ENCODE assay signal across 19 cellular contexts in genomic region chr13:33249066-33249465, GRCh38. TPM values are rescaled to one million over a fixed set of nuclear protein-coding genes. Genes with fewer than 3 reads are reported as not detected.
A peak's percentile ranks its signal among the peaks of the same experiment; 100 is the strongest.
DNase-seq lines count a peak whose midpoint lies in the region; ATAC-seq and TF ChIP-seq lines count a peak whose summit lies in the region.
"Had no signal": no experiment of that assay in that cellular context is flagged by ENCODE, and none has a peak within 500 bp of the region (broad histone marks: within the 10 kb centered on the region; RNA-seq: fewer than 3 reads in every experiment).

No MANE protein-coding gene starts in this region.

- peaks cover 9% of the 10 kb centered on the region for H3K36me3 Mint-ChIP-seq in chondrocyte (ENCODE audit: low read depth)
- H3K36me3 Mint-ChIP-seq: natural killer cell had no signal

- no peaks in the 10 kb centered on the region for H3K36me3 ChIP-seq in WERI-Rb-1
- H3K36me3 ChIP-seq: lower lobe of right lung, vagina had no signal

- peaks cover 70% of the 10 kb centered on the region for H3K4me1 Mint-ChIP-seq in chondrocyte (ENCODE audit: low read depth)
- H3K4me1 Mint-ChIP-seq: natural killer cell had no signal

- H3K27me3 Mint-ChIP-seq in chondrocyte (ENCODE audit: low read depth): no peaks in the 10 kb centered on the region

- H3K27ac ChIP-seq in WERI-Rb-1: no peak overlapping the region
- H3K27ac ChIP-seq: lower lobe of right lung, vagina had no signal

- no peaks in the 10 kb centered on the region for H3K27me3 ChIP-seq in WERI-Rb-1 (ENCODE audit: insufficient read depth, low read depth, severe bottlenecking)
- H3K27me3 ChIP-seq: body of pancreas, vagina had no signal

- no peak for TF ChIP-seq CTCF in chondrocyte (IDR thresholded peaks at IDR 0.05)
- no peak for TF ChIP-seq CTCF in WERI-Rb-1 (IDR thresholded peaks at IDR 0.05; ENCODE audit: low read depth, low read length)

- H3K9me3 Mint-ChIP-seq in chondrocyte (ENCODE audit: low read depth): no peaks in the 10 kb centered on the region
- H3K9me3 Mint-ChIP-seq: activated naive CD4-positive, alpha-beta T cell treated with anti-CD3 and anti-CD28 coated beads for 36 hours had no signal

- DNase-seq in EH (ENCODE audit: low read depth) (peak; percentile 68), NCI-H226 (peak; percentile 49), chondrocyte (ENCODE audit: low spot score) (no peak), myocyte (ENCODE audit: low read depth) (peak; percentile 92), WERI-Rb-1 (no peak), SW480 (ENCODE audit: low spot score) (no peak)
- DNase-seq in activated T-cell treated with anti-CD3 and anti-CD28 coated beads, Interleukin-2, amount 50 U/mL, for 1 hour: no peak
- DNase-seq: activated CD4-positive, alpha-beta T cell treated with anti-CD3 and anti-CD28 coated beads for 4 hours; activated CD8-positive, alpha-beta memory T cell treated with anti-CD3 and anti-CD28 coated beads, Interleukin-2, amount 50 U/mL, for 48 hours; activated naive CD4-positive, alpha-beta T cell treated with anti-CD3 and anti-CD28 coated beads for 36 hours; body of pancreas; foreskin melanocyte; lower lobe of right lung; natural killer cell; NCI-H1092 treated with DMSO at 0.1 percent for 48 hours; NCI-H2171 treated with DMSO at 0.1 percent for 48 hours had no signal

- peak overlapping the region; percentile 71 for H3K27ac Mint-ChIP-seq in chondrocyte (ENCODE audit: unreplicated experiment)
- H3K27ac Mint-ChIP-seq: activated naive CD4-positive, alpha-beta T cell treated with anti-CD3 and anti-CD28 coated beads for 36 hours; natural killer cell had no signal

- H3K4me3 Mint-ChIP-seq in chondrocyte (ENCODE audit: unreplicated experiment): no peak overlapping the region
- H3K4me3 Mint-ChIP-seq: activated naive CD4-positive, alpha-beta T cell treated with anti-CD3 and anti-CD28 coated beads for 36 hours; natural killer cell had no signal

- H3K9me3 ChIP-seq in WERI-Rb-1 (ENCODE audit: severe bottlenecking): no peaks in the 10 kb centered on the region
- H3K9me3 ChIP-seq: body of pancreas, lower lobe of right lung, vagina had no signal

- ATAC-seq in HG02852 (IDR thresholded peaks at IDR 0.05; ENCODE audit: unreplicated experiment): no peak
- ATAC-seq: body of pancreas, GM12878, natural killer cell had no signal

- H3K4me3 ChIP-seq in WERI-Rb-1 (ENCODE audit: low read depth, low read length): no peak overlapping the region
- H3K4me3 ChIP-seq: body of pancreas, GM12878, lower lobe of right lung, vagina had no signal

RNA-seq across cellular contexts. Expression of gene STARD13, which starts 36.5 kb away (rescaled TPM):
- total RNA-seq in chondrocyte (37.6 to 57.8 TPM (median 41.0 TPM) in 3 replicates), myocyte (28.6 and 41.7 TPM in 2 replicates)
- 27.1 TPM for polyA plus RNA-seq in myocyte (2012)
- total RNA-seq: natural killer cell had no signal

Comparison
In these comparisons a context has a peak if more than half of its experiments do, and no peak if none do; other contexts are left out.
1. DNase-seq: peak in EH (single experiment), NCI-H226 (single experiment) and myocyte (single experiment); none in chondrocyte (single experiment), activated T-cell treated with anti-CD3 and anti-CD28 coated beads, Interleukin-2, amount 50 U/mL, for 1 hour (single experiment), WERI-Rb-1 (single experiment) and SW480 (single experiment).